Comparison of ENCODE assay signal across 29 cellular contexts in genomic region chr12:116160883-116161458, GRCh38.
A peak's percentile ranks its signal among the peaks of the same experiment; 100 is the strongest.
DNase-seq lines count a peak whose midpoint lies in the region; ATAC-seq, FAIRE-seq and TF ChIP-seq lines count a peak whose summit lies in the region.
"Had no signal": no experiment of that assay in that cellular context is flagged by ENCODE, and none has a peak within 500 bp of the region (broad histone marks: within the 10 kb centered on the region; RNA-seq: fewer than 3 reads in every experiment).

No MANE protein-coding gene starts in this region.

- H3K4me1 Mint-ChIP-seq in stimulated activated naive CD8-positive, alpha-beta T cell treated with anti-CD3 and anti-CD28 coated beads, Interleukin-15, Interleukin-2, amounts not matched to agents 100 ng/mL and 50 ng/mL, for 24 hours (ENCODE audit: low read depth), result peaks cover 67% of the 10 kb centered on the region
- H3K4me1 Mint-ChIP-seq in stimulated activated naive CD8-positive, alpha-beta T cell treated with anti-CD3 and anti-CD28 coated beads, Interleukin-15, amount 100 ng/mL, for 72 hours, result peaks cover 62% of the 10 kb centered on the region
- peaks cover 34% of the 10 kb centered on the region for H3K4me1 Mint-ChIP-seq in neural progenitor cell

- no peak for TF ChIP-seq RAD21 in H1 (IDR thresholded peaks at IDR 0.05 in 1 of 2, conservative IDR thresholded peaks at IDR 0.05 in 1 of 2; ENCODE audit: low read depth in 2 of 2, low read length in 2 of 2)

- no peak for TF ChIP-seq EP300 in H1 (IDR thresholded peaks at IDR 0.05; ENCODE audit: borderline replicate concordance in 1 of 2, low read depth in 2 of 2, low read length in 2 of 2)

- no peak overlapping the region for H3K56ac ChIP-seq in H1 (replicated peaks; ENCODE audit: insufficient read length, low read depth, low read length)

- H3K4ac ChIP-seq in H1 (replicated peaks; ENCODE audit: insufficient read length, low read depth, low read length), result no peak overlapping the region

- no peaks in the 10 kb centered on the region for H3K9me3 Mint-ChIP-seq in stimulated activated naive CD8-positive, alpha-beta T cell treated with anti-CD3 and anti-CD28 coated beads, Interleukin-15, Interleukin-2, amounts not matched to agents 100 ng/mL and 50 ng/mL, for 24 hours
- H3K9me3 Mint-ChIP-seq in stimulated activated naive CD8-positive, alpha-beta T cell treated with anti-CD3 and anti-CD28 coated beads, Interleukin-15, amount 100 ng/mL, for 72 hours, result no peaks in the 10 kb centered on the region
- H3K9me3 Mint-ChIP-seq in neural progenitor cell, result no peaks in the 10 kb centered on the region
- H3K9me3 Mint-ChIP-seq: activated naive CD8-positive, alpha-beta T cell treated with anti-CD3 and anti-CD28 coated beads for 36 hours; CD8-positive, alpha-beta T cell; central memory CD8-positive, alpha-beta T cell; natural killer cell had no signal

- H4K5ac ChIP-seq in H1 (ENCODE audit: insufficient read length, low read depth, low read length), result no peak overlapping the region

- WGBS in H1 (ENCODE audit: extremely low coverage in 1 of 2, insufficient coverage in 1 of 2, insufficient read length in 1 of 2, insufficient replicate concordance in 2 of 2, low coverage in 1 of 2, low lambda C conversion rate in 2 of 2, missing lambda C conversion rate in 1 of 2), 2 experiments, result 88% methylated on average over 7 of the region's 7 CpGs; no CpG with 5 or more reads in 1 of the 2 experiments

- CTCF ChIA-PET in H1 (lab: Charles Lee; ENCODE audit: partially characterized antibody), result interaction anchor here (1.7 kb wide), 1 partner anchor 10 kb away, joined by 5 read pairs; no protein-coding TSS in a partner anchor

- H4K91ac ChIP-seq in H1 (replicated peaks; ENCODE audit: insufficient read length, low read length), result no peak overlapping the region

- peaks cover 26% of the 10 kb centered on the region for H3F3A ChIP-seq in neural progenitor cell (ENCODE audit: low read depth)

- no peak overlapping the region for H3K14ac ChIP-seq in H1 (ENCODE audit: insufficient read length)

- H2BK120ac ChIP-seq in H1 (replicated peaks; ENCODE audit: low read depth, low read length), result no peak overlapping the region

- H3K9ac ChIP-seq in H1 (replicated peaks in 1 of 4; ENCODE audit: extremely low read depth in 1 of 4, low read depth in 3 of 4, low read length in 3 of 4), result no peak overlapping the region
- H3K9ac ChIP-seq in neural progenitor cell, result no peak overlapping the region
- H3K9ac ChIP-seq: SK-N-SH had no signal

- no peaks in the 10 kb centered on the region for H3K9me3 ChIP-seq in H1 (ENCODE audit: insufficient read depth in 2 of 2, low read depth in 1 of 2, low read length in 1 of 2)
- no peaks in the 10 kb centered on the region for H3K9me3 ChIP-seq in neural progenitor cell (ENCODE audit: low read depth)
- H3K9me3 ChIP-seq: ascending aorta, SK-N-SH, thoracic aorta, vagina had no signal

- H2AFZ ChIP-seq in H1 (ENCODE audit: low read length) (no peak overlapping the region), neural progenitor cell (replicated peaks) (no peak overlapping the region)

- H3K4me3 Mint-ChIP-seq in stimulated activated naive CD8-positive, alpha-beta T cell treated with anti-CD3 and anti-CD28 coated beads, Interleukin-15, Interleukin-2, amounts not matched to agents 100 ng/mL and 50 ng/mL, for 24 hours, result no peak overlapping the region
- H3K4me3 Mint-ChIP-seq in stimulated activated naive CD8-positive, alpha-beta T cell treated with anti-CD3 and anti-CD28 coated beads, Interleukin-15, amount 100 ng/mL, for 72 hours, result no peak overlapping the region
- H3K4me3 Mint-ChIP-seq in neural progenitor cell, result no peak overlapping the region
- H3K4me3 Mint-ChIP-seq: activated CD4-positive, alpha-beta T cell treated with anti-CD3 and anti-CD28 coated beads for 36 hours; activated naive CD8-positive, alpha-beta T cell treated with anti-CD3 and anti-CD28 coated beads for 36 hours; CD8-positive, alpha-beta T cell; central memory CD8-positive, alpha-beta T cell; natural killer cell; T-helper 17 cell had no signal

- H3K27me3 ChIP-seq in H1 (replicated peaks in 1 of 4; ENCODE audit: control insufficient read depth in 3 of 4, extremely low read depth in 1 of 4, insufficient read depth in 3 of 4, low read length in 3 of 4) (no peaks in the 10 kb centered on the region), neural progenitor cell (no peaks in the 10 kb centered on the region)
- H3K27me3 ChIP-seq: ascending aorta, vagina had no signal

- H3K23me2 ChIP-seq in H1 (ENCODE audit: low read depth, low read length), result no peaks in the 10 kb centered on the region

- ATAC-seq in stimulated activated naive CD8-positive, alpha-beta T cell treated with anti-CD3 and anti-CD28 coated beads, Interleukin-15, amount 100 ng/mL, for 72 hours, result no peak
- ATAC-seq in GM21526 (IDR thresholded peaks at IDR 0.05; ENCODE audit: low FRiP score, unreplicated experiment) (no peak), GM21381 (IDR thresholded peaks at IDR 0.05; ENCODE audit: unreplicated experiment) (no peak)
- ATAC-seq: activated CD4-positive, alpha-beta T cell treated with anti-CD3 and anti-CD28 coated beads for 36 hours; CD8-positive, alpha-beta T cell; natural killer cell; T-helper 17 cell had no signal

- H3K27ac Mint-ChIP-seq in stimulated activated naive CD8-positive, alpha-beta T cell treated with anti-CD3 and anti-CD28 coated beads, Interleukin-15, Interleukin-2, amounts not matched to agents 100 ng/mL and 50 ng/mL, for 24 hours, result peak overlapping the region; percentile 8
- H3K27ac Mint-ChIP-seq in stimulated activated naive CD8-positive, alpha-beta T cell treated with anti-CD3 and anti-CD28 coated beads, Interleukin-15, amount 100 ng/mL, for 72 hours, result peak overlapping the region in 1 of 2 donors; percentile 63
- no peak overlapping the region for H3K27ac Mint-ChIP-seq in neural progenitor cell
- H3K27ac Mint-ChIP-seq: activated CD4-positive, alpha-beta T cell treated with anti-CD3 and anti-CD28 coated beads for 36 hours; activated naive CD8-positive, alpha-beta T cell treated with anti-CD3 and anti-CD28 coated beads for 36 hours; CD8-positive, alpha-beta T cell; natural killer cell; T-helper 17 cell had no signal

- H3K79me1 ChIP-seq in H1 (ENCODE audit: low read depth, low read length), result no peaks in the 10 kb centered on the region; the same call in 1 of the 2 replicates

- FAIRE-seq in H1 (lab: Jason Lieb, UNC), result no peak
- FAIRE-seq: endothelial cell of umbilical vein, islet of Langerhans had no signal

- H3K79me2 ChIP-seq in H1 (ENCODE audit: control insufficient read depth in 1 of 2, insufficient read depth in 2 of 2, low read length in 2 of 2) (peaks cover 17 to 91% of the 10 kb centered on the region in 2 experiments; a peak in 3 of 4 replicates), neural progenitor cell (ENCODE audit: low read depth) (peaks cover 100% of the 10 kb centered on the region)

- H2BK15ac ChIP-seq in H1 (ENCODE audit: low read length), result no peak overlapping the region

- H3K4me1 ChIP-seq in H1 (replicated peaks in 1 of 4; ENCODE audit: control insufficient read depth in 3 of 4, insufficient read depth in 4 of 4, low read length in 3 of 4) (peaks cover 2 to 20% (median 6%) of the 10 kb centered on the region in 4 experiments; a peak in 6 of 7 replicates), neural progenitor cell (peaks cover 74% of the 10 kb centered on the region)

- TF ChIP-seq POLR2A in H1 (IDR thresholded peaks at IDR 0.05; ENCODE audit: control extremely low read depth in 1 of 2, low read depth in 2 of 2, low read length in 2 of 2), result no peak
- no peak for TF ChIP-seq POLR2A in erythroblast (IDR thresholded peaks at IDR 0.05; ENCODE audit: low read length)

- H3K4me2 ChIP-seq in H1 (ENCODE audit: insufficient read depth in 1 of 2, low read depth in 2 of 2, low read length in 2 of 2), result no peak overlapping the region
- H3K4me2 ChIP-seq in neural progenitor cell, result peak overlapping the region; percentile 65
- H3K4me2 ChIP-seq: SK-N-SH had no signal

- no peak for DNase-seq in stimulated activated naive CD8-positive, alpha-beta T cell treated with anti-CD3 and anti-CD28 coated beads, Interleukin-15, amount 100 ng/mL, for 72 hours
- DNase-seq in H1 (ENCODE audit: low read depth in 1 of 2, low spot score in 2 of 2) (no peak), neural progenitor cell (ENCODE audit: low spot score) (no peak), DMS53 treated with DMSO at 0.1 percent for 48 hours (lab: John Stamatoyannopoulos, UW; ENCODE audit: unreplicated experiment) (no peak), erythroblast (lab: John Stamatoyannopoulos, UW) (no peak)
- DNase-seq: activated CD4-positive, alpha-beta T cell treated with anti-CD3 and anti-CD28 coated beads for 36 hours; activated CD8-positive, alpha-beta memory T cell treated with anti-CD3 and anti-CD28 coated beads for 24 hours; activated effector memory CD4-positive, alpha-beta T cell treated with anti-CD3 and anti-CD28 coated beads, Interleukin-2, amount 50 U/mL, for 16 hours; activated naive CD8-positive, alpha-beta T cell treated with anti-CD3 and anti-CD28 coated beads for 36 hours; CD8-positive, alpha-beta T cell; glutamatergic neuron; Karpas-422; natural killer cell; NCI-H1436; NCI-H446 treated with DMSO at 0.1 percent for 48 hours; NCI-H82; SK-N-SH; stimulated activated CD4-positive, alpha-beta T cell treated with anti-CD3 and anti-CD28 coated beads, Interleukin-15, amount 100 ng/mL, for 24 hours; stimulated activated naive CD4-positive, alpha-beta T cell; T-helper 17 cell had no signal

- peak overlapping the region; percentile 40 for H3K23ac ChIP-seq in H1 (ENCODE audit: insufficient read length)

- no peaks in the 10 kb centered on the region for H3K36me3 Mint-ChIP-seq in stimulated activated naive CD8-positive, alpha-beta T cell treated with anti-CD3 and anti-CD28 coated beads, Interleukin-15, Interleukin-2, amounts not matched to agents 100 ng/mL and 50 ng/mL, for 24 hours (ENCODE audit: low read depth)
- H3K36me3 Mint-ChIP-seq in neural progenitor cell, result no peaks in the 10 kb centered on the region
- H3K36me3 Mint-ChIP-seq: natural killer cell had no signal

- H3K27ac ChIP-seq in H1 (ENCODE audit: low read depth, low read length) (no peak overlapping the region), neural progenitor cell (peak overlapping the region; percentile 52)
- H3K27ac ChIP-seq: ascending aorta, thoracic aorta, vagina had no signal

- H3K4me3 ChIP-seq in H1 (ENCODE audit: extremely low read depth in 1 of 4, insufficient read depth in 2 of 4, low read depth in 3 of 4, low read length in 4 of 4) (no peak overlapping the region), neural progenitor cell (no peak overlapping the region)
- H3K4me3 ChIP-seq: ascending aorta, thoracic aorta, vagina had no signal

- no peak overlapping the region for H2BK5ac ChIP-seq in H1 (ENCODE audit: low read depth, low read length)

- H3K18ac ChIP-seq in H1 (ENCODE audit: extremely low read depth, low read length), result no peak overlapping the region; the same call in 1 of the 2 replicates

- no peak overlapping the region for H2AK5ac ChIP-seq in H1 (ENCODE audit: low read depth, low read length)

- H4K8ac ChIP-seq in H1 (ENCODE audit: extremely low read depth, insufficient read depth, low read length), result no peak overlapping the region

- no peak for TF ChIP-seq CTCF in H1 (IDR thresholded peaks at IDR 0.05; ENCODE audit: control extremely low read depth in 1 of 3, insufficient read depth in 1 of 3, low read depth in 1 of 3, low read length in 3 of 3)
- TF ChIP-seq CTCF in neural progenitor cell (IDR thresholded peaks at IDR 0.05), result no peak

- no peaks in the 10 kb centered on the region for H3K27me3 Mint-ChIP-seq in stimulated activated naive CD8-positive, alpha-beta T cell treated with anti-CD3 and anti-CD28 coated beads, Interleukin-15, Interleukin-2, amounts not matched to agents 100 ng/mL and 50 ng/mL, for 24 hours
- H3K27me3 Mint-ChIP-seq in stimulated activated naive CD8-positive, alpha-beta T cell treated with anti-CD3 and anti-CD28 coated beads, Interleukin-15, amount 100 ng/mL, for 72 hours, result no peaks in the 10 kb centered on the region
- H3K27me3 Mint-ChIP-seq in neural progenitor cell (ENCODE audit: insufficient read depth, low read depth), result no peaks in the 10 kb centered on the region
- H3K27me3 Mint-ChIP-seq: activated CD4-positive, alpha-beta T cell treated with anti-CD3 and anti-CD28 coated beads for 36 hours; activated naive CD8-positive, alpha-beta T cell treated with anti-CD3 and anti-CD28 coated beads for 36 hours; central memory CD8-positive, alpha-beta T cell; T-helper 17 cell had no signal

- no peak overlapping the region for H2BK20ac ChIP-seq in H1 (ENCODE audit: low read length)

- H4K20me1 ChIP-seq in H1 (replicated peaks in 1 of 2; ENCODE audit: control insufficient read depth in 1 of 2, insufficient read depth in 2 of 2, low read length in 2 of 2) (peaks cover 0 to 3% of the 10 kb centered on the region in 2 experiments), neural progenitor cell (ENCODE audit: low read depth) (peaks cover 91% of the 10 kb centered on the region)

- POLR2A ChIA-PET in H1 (lab: Charles Lee; ENCODE audit: partially characterized antibody), result interaction anchor here (1.2 to 1.7 kb wide), 3 partner anchors 10 to 19 kb away, joined by 3 read pairs; no protein-coding TSS in a partner anchor

- H2BK12ac ChIP-seq in H1 (ENCODE audit: low read depth, low read length), result no peak overlapping the region

- H3K36me3 ChIP-seq in H1 (ENCODE audit: control insufficient read depth in 2 of 4, insufficient read depth in 4 of 4, low read length in 3 of 4) (no peaks in the 10 kb centered on the region), neural progenitor cell (no peaks in the 10 kb centered on the region)
- H3K36me3 ChIP-seq: ascending aorta, thoracic aorta, vagina had no signal
